In genomic region chr21:45076245-45076661, GRCh38 we compare ENCODE assay signal across 9 cellular contexts. TPM values are rescaled to one million over a fixed set of nuclear protein-coding genes. Genes with fewer than 3 reads are reported as not detected.
DNase-seq lines count a peak whose midpoint lies in the region; ATAC-seq and TF ChIP-seq lines count a peak whose summit lies in the region.
"Had no signal": no experiment of that assay in that cellular context is flagged by ENCODE, and none has a peak within 500 bp of the region (broad histone marks: within the 10 kb centered on the region; RNA-seq: fewer than 3 reads in every experiment).

No MANE protein-coding gene starts in this region.

- no peaks in the 10 kb centered on the region for H3K9me3 Mint-ChIP-seq in chondrocyte (ENCODE audit: low read depth)

- no peak for ATAC-seq in left colon

- H3K27me3 Mint-ChIP-seq in chondrocyte (ENCODE audit: low read depth): no peaks in the 10 kb centered on the region

- peaks cover 50% of the 10 kb centered on the region for H3K4me1 Mint-ChIP-seq in chondrocyte (ENCODE audit: low read depth)

- peak overlapping the region; percentile 83 for H3K4me3 Mint-ChIP-seq in chondrocyte (ENCODE audit: unreplicated experiment)

- peak overlapping the region; percentile 47 for H3K27ac Mint-ChIP-seq in chondrocyte (ENCODE audit: unreplicated experiment)

- intact Hi-C loops in left colon (cut with DNase I, micrococcal nuclease): no loop called here

- peak; percentile 62 for DNase-seq in EL
- peak; percentile 59 for DNase-seq in OCI-M1 (lab: John Stamatoyannopoulos, UW)
- DNase-seq in chondrocyte (ENCODE audit: low spot score): no peak
- DNase-seq in retina: peak; percentile 68
- no peak for DNase-seq in NCI-H2196 (lab: John Stamatoyannopoulos, UW; ENCODE audit: unreplicated experiment)
- no peak for DNase-seq in left colon
- DNase-seq in GM20000 (ENCODE audit: low spot score): no peak
- DNase-seq in HPDE6-E6E7 (ENCODE audit: extremely low spot score): no peak
- DNase-seq: NCI-H1694 had no signal

- no peak for TF ChIP-seq CTCF in chondrocyte (IDR thresholded peaks at IDR 0.05)
- TF ChIP-seq CTCF in GM20000 (IDR thresholded peaks at IDR 0.05; ENCODE audit: extremely low read depth, missing control alignments): no peak

- H3K36me3 Mint-ChIP-seq in chondrocyte (ENCODE audit: low read depth): peaks cover 5% of the 10 kb centered on the region

RNA-seq across cellular contexts. Expression of gene ADARB1, which starts 1.9 kb away (rescaled TPM):
- total RNA-seq in chondrocyte (53.8 to 92.8 TPM (median 89.5 TPM) in 3 replicates), left colon (10 to 100 TPM in 1 of 2 donors, 1 to 10 TPM in 1; 6.9 to 12.4 TPM)

Comparison
In these comparisons a context has a peak if more than half of its experiments do, and no peak if none do; other contexts are left out.
1. DNase-seq: peak in EL (single experiment), OCI-M1 (single experiment) and retina (single experiment); none in chondrocyte (single experiment), NCI-H2196 (single experiment), left colon (0 of 2), GM20000 (single experiment) and HPDE6-E6E7 (single experiment).